24 cellular contexts compared by ENCODE assay signal in genomic region chr6:81634155-81634880, GRCh38.
DNase-seq lines count a peak whose midpoint lies in the region; FAIRE-seq and TF ChIP-seq lines count a peak whose summit lies in the region.
"Had no signal": no experiment of that assay in that cellular context is flagged by ENCODE, and none has a peak within 500 bp of the region (broad histone marks: within the 10 kb centered on the region; RNA-seq: fewer than 3 reads in every experiment).

No MANE protein-coding gene starts in this region.

- TF ChIP-seq EP300 in tibial nerve (IDR thresholded peaks at IDR 0.05) (no peak), transverse colon (IDR thresholded peaks at IDR 0.05; ENCODE audit: low read depth) (no peak)

- 76 to 90% (median 88%) methylated on average over 3 of the region's 3 CpGs for WGBS in small intestine, 3 donors
- 92 to 98% methylated on average over 3 of the region's 3 CpGs for WGBS in tibial nerve, 2 donors
- 90% methylated on average over 3 of the region's 3 CpGs; no CpG with 5 or more reads in 1 of the 2 donors for WGBS in transverse colon (ENCODE audit: low coverage in 1 of 2), 2 donors

- no peak for TF ChIP-seq CTCF in tibial nerve (IDR thresholded peaks at IDR 0.05)
- no peak for TF ChIP-seq CTCF in transverse colon (IDR thresholded peaks at IDR 0.05)

- H3K27ac ChIP-seq in small intestine (ENCODE audit: low read depth in 1 of 2, low read length in 1 of 2) (no peak overlapping the region), tibial nerve (no peak overlapping the region), transverse colon (no peak overlapping the region)
- H3K27ac ChIP-seq: BLaER1, PC-9 had no signal

- H3K4me3 ChIP-seq in small intestine (ENCODE audit: low read depth in 1 of 2, low read length in 2 of 2) (no peak overlapping the region), tibial nerve (no peak overlapping the region), transverse colon (no peak overlapping the region)
- H3K4me3 ChIP-seq: BLaER1, GM12878, HAP-1, MG63, PC-9 had no signal

- DNase-seq in NCI-H510A treated with DMSO at 0.1 percent for 48 hours (lab: John Stamatoyannopoulos, UW), result peak; percentile 25
- no peak for DNase-seq in NCI-H510A (lab: John Stamatoyannopoulos, UW)
- DNase-seq in NCI-H146 treated with DMSO at 0.1 percent for 48 hours (lab: John Stamatoyannopoulos, UW; ENCODE audit: unreplicated experiment), result peak; percentile 68
- peak; percentile 33 for DNase-seq in NCI-H748 treated with DMSO at 0.1 percent for 48 hours (lab: John Stamatoyannopoulos, UW)
- DNase-seq in small intestine, result no peak
- no peak for DNase-seq in tibial nerve (ENCODE audit: low spot score in 2 of 2)
- DNase-seq in transverse colon, result no peak
- DNase-seq: CD4-positive, CD25-positive, alpha-beta regulatory T cell; DMS79; EL; GDM1; GOT3; KG1; MG63; NCI-H1436 treated with DMSO at 0.1 percent for 48 hours; NCI-H2171; NCI-H526; NK-92 treated with Interleukin-12 subunit alpha and Interleukin-12 subunit beta, amount 100 ng/mL, for 24 hours; PC-9; T-cell had no signal

- H3K4me1 ChIP-seq in small intestine (ENCODE audit: control insufficient read depth in 2 of 2, insufficient read depth in 1 of 2, low read depth in 1 of 2, low read length in 1 of 2), result no peaks in the 10 kb centered on the region
- H3K4me1 ChIP-seq in tibial nerve, result no peaks in the 10 kb centered on the region
- no peaks in the 10 kb centered on the region for H3K4me1 ChIP-seq in transverse colon
- H3K4me1 ChIP-seq: BLaER1, HAP-1 had no signal

- H3K9me3 ChIP-seq in small intestine (ENCODE audit: control insufficient read depth, low read depth), result no peaks in the 10 kb centered on the region
- H3K9me3 ChIP-seq in tibial nerve, result peaks cover 0 to 22% (median 3%) of the 10 kb centered on the region in 4 donors
- H3K9me3 ChIP-seq in transverse colon, result peaks cover 14 to 16% of the 10 kb centered on the region in 2 donors
- H3K9me3 ChIP-seq: BLaER1, HAP-1 had no signal

- H3K27me3 ChIP-seq in small intestine (ENCODE audit: control insufficient read depth in 2 of 2, insufficient read depth in 2 of 2, low read length in 2 of 2) (no peaks in the 10 kb centered on the region), tibial nerve (no peaks in the 10 kb centered on the region), transverse colon (no peaks in the 10 kb centered on the region)
- H3K27me3 ChIP-seq: BLaER1, MG63 had no signal

- H3K36me3 ChIP-seq in small intestine (ENCODE audit: control insufficient read depth in 2 of 2, insufficient read depth in 2 of 2, low read length in 2 of 2), result no peaks in the 10 kb centered on the region
- no peaks in the 10 kb centered on the region for H3K36me3 ChIP-seq in tibial nerve
- H3K36me3 ChIP-seq in transverse colon, result no peaks in the 10 kb centered on the region
- H3K36me3 ChIP-seq: BLaER1, HAP-1, MG63 had no signal

- in situ Hi-C loops in transverse colon (cut with MboI; ENCODE audit: low pct_ligation_motif_present in 1 of 4, low pct_unique_long_range_greater_than_20kb in 1 of 4, low sequenced_read_pairs in 3 of 4), result no loop called here

- intact Hi-C loops in transverse colon (cut with DNase I; ENCODE audit: low total_unique reads), result no loop called here

- FAIRE-seq in small intestine (lab: Jason Lieb, UNC), result no peak
- FAIRE-seq: GM12878, HTR-8/SVneo had no signal

- no peak for TF ChIP-seq POLR2A in tibial nerve (IDR thresholded peaks at IDR 0.05)
- TF ChIP-seq POLR2A in transverse colon (IDR thresholded peaks at IDR 0.05), result no peak

Comparison
In these comparisons a context has a peak if more than half of its experiments do, and no peak if none do; other contexts are left out.
1. DNase-seq: peak in NCI-H510A treated with DMSO at 0.1 percent for 48 hours (single experiment), NCI-H146 treated with DMSO at 0.1 percent for 48 hours (single experiment) and NCI-H748 treated with DMSO at 0.1 percent for 48 hours (single experiment); none in NCI-H510A (single experiment), small intestine (single experiment), tibial nerve (0 of 2) and transverse colon (single experiment).